In genomic region chr11:117521974-117522373, GRCh38 we compare ENCODE assay signal across 25 cellular contexts.
"Had no signal": no experiment of that assay in that cellular context is flagged by ENCODE, and none has a peak within 500 bp of the region (broad histone marks: within the 10 kb centered on the region; RNA-seq: fewer than 3 reads in every experiment).

No MANE protein-coding gene starts in this region.

- H3K36me3 ChIP-seq: MG63, SJSA1 had no signal

- FAIRE-seq: HTR-8/SVneo, RCC 7860 had no signal

- H3K9me3 ChIP-seq: MG63, SJSA1 had no signal

- H3K27ac ChIP-seq: HL-60, SJSA1, SK-N-MC had no signal

- H3K4me3 ChIP-seq: MG63, SJSA1, SK-N-MC had no signal

- DNase-seq: KBM-7, MG63, NCI-H1092, NCI-H1105 treated with DMSO at 0.1 percent for 48 hours, NCI-H1417 treated with DMSO at 0.1 percent for 48 hours, NCI-H146, NCI-H1694 treated with DMSO at 0.1 percent for 48 hours, NCI-H1930, NCI-H2081, NCI-H2107, NCI-H2171, NCI-H226, NCI-H446, NCI-H510A, NCI-H524 treated with DMSO at 0.1 percent for 48 hours, NCI-H69, NCI-H774, Right ventricle myocardium superior, RPMI8226, SIG-M5 had no signal

- H3K27me3 ChIP-seq: MG63, SJSA1 had no signal
